In the genomic region with DNA sequence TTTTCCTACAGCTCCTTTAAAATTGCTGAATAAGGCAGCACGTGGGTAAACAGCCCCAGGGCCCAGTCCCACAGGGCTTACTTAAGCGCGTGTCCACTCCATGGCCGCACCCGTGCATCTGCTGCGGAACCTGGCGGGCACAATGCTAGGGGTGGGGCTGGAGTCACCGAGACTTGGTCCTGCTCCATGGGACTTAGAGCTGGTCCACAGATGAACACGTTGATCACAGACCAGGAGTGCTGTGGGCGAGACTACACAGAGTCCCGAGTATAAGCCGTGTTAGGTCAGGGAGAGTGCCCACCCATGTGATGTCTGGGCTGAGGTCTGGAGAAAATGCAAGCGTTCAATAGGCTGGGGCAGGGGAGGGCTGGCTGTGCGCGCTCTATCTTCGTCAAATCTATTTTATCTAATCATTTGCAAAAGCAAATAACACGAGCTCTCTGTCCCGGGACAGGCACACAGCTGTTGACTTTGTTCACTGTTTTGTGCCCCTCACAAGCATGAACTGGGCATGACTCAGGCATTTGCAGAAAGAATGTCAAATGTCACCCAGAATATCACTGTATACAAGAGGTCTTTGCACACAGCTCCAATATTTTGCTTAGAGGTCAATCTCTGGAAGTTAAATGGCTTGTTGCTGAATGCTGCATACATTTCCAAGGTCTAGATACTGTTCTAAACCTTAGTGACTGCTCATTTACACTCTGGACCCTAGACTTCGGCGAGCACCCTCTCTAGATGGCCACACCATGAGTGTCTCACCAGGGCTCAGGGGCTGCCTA, we compare ENCODE assay signal across 1 cellular context.
A peak's percentile ranks its signal among the peaks of the same experiment; 100 is the strongest.
TF ChIP-seq lines count a peak whose summit lies in the region.

No MANE protein-coding gene starts in this region.

TF ChIP-seq in HepG2, 621 proteins besides CTCF, POLR2A, EP300 and RAD21 (continued from another document):
- TF ChIP-seq, protein P1, sequence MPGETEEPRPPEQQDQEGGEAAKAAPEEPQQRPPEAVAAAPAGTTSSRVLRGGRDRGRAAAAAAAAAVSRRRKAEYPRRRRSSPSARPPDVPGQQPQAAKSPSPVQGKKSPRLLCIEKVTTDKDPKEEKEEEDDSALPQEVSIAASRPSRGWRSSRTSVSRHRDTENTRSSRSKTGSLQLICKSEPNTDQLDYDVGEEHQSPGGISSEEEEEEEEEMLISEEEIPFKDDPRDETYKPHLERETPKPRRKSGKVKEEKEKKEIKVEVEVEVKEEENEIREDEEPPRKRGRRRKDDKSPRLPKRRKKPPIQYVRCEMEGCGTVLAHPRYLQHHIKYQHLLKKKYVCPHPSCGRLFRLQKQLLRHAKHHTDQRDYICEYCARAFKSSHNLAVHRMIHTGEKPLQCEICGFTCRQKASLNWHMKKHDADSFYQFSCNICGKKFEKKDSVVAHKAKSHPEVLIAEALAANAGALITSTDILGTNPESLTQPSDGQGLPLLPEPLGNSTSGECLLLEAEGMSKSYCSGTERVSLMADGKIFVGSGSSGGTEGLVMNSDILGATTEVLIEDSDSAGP (CRISPR knock-in tag; IDR thresholded peaks at IDR 0.05; ENCODE audit: borderline replicate concordance): peak; percentile 71; the same call in 1 of the 2 replicates
- TF ChIP-seq ZNF329 (CRISPR knock-in tag; IDR thresholded peaks at IDR 0.05; ENCODE audit: low read depth) (no peak), ZNF382 (CRISPR knock-in tag; IDR thresholded peaks at IDR 0.05; ENCODE audit: borderline replicate concordance) (no peak), NR2F2 (IDR thresholded peaks at IDR 0.05; ENCODE audit: borderline replicate concordance, low read depth) (peak; percentile 64; the same call in 1 of the 2 replicates), ZNF607 (CRISPR knock-in tag; IDR thresholded peaks at IDR 0.05; ENCODE audit: borderline replicate concordance) (no peak), ZNF747 (CRISPR knock-in tag; IDR thresholded peaks at IDR 0.05; ENCODE audit: borderline replicate concordance) (no peak), SRF (IDR thresholded peaks at IDR 0.05; ENCODE audit: low read depth, low read length) (no peak), ZNF570 (CRISPR knock-in tag; IDR thresholded peaks at IDR 0.05; ENCODE audit: borderline replicate concordance) (no peak), ZNF124 (CRISPR knock-in tag; IDR thresholded peaks at IDR 0.05) (no peak), MBNL3 (CRISPR knock-in tag; conservative IDR thresholded peaks at IDR 0.05) (no peak), ISL2 (CRISPR knock-in tag; IDR thresholded peaks at IDR 0.05) (peak; percentile 71), ZMYM4 (CRISPR knock-in tag; IDR thresholded peaks at IDR 0.05) (no peak), ZNF557 (CRISPR knock-in tag; IDR thresholded peaks at IDR 0.05) (no peak), ZNF672 (CRISPR knock-in tag; IDR thresholded peaks at IDR 0.05) (no peak), KLF13 (CRISPR knock-in tag; IDR thresholded peaks at IDR 0.05) (no peak), ZNF282 (IDR thresholded peaks at IDR 0.05; ENCODE audit: partially characterized antibody) (no peak), ZNF20 (CRISPR knock-in tag; IDR thresholded peaks at IDR 0.05) (no peak), NFYC (CRISPR knock-in tag; IDR thresholded peaks at IDR 0.05) (peak; percentile 21; the same call in 1 of the 2 replicates), ZNF891 (CRISPR knock-in tag; IDR thresholded peaks at IDR 0.05) (0 out of 2 replicates have a peak, but pooled peaks have one; percentile 25), ATF7 (IDR thresholded peaks at IDR 0.05) (no peak), ATF7 (CRISPR knock-in tag; IDR thresholded peaks at IDR 0.05) (no peak), TBL1XR1 (IDR thresholded peaks at IDR 0.05; ENCODE audit: borderline replicate concordance, low read length, partially characterized antibody) (no peak), ERF (CRISPR knock-in tag; IDR thresholded peaks at IDR 0.05) (0 out of 2 replicates have a peak, but pooled peaks have one; percentile 35), SKI (IDR thresholded peaks at IDR 0.05; ENCODE audit: partially characterized antibody) (no peak), ZSCAN29 (CRISPR knock-in tag; conservative IDR thresholded peaks at IDR 0.05) (0 out of 2 replicates have a peak, but pooled peaks have one; percentile 37), AGO2 (optimal IDR thresholded peaks at IDR 0.05; ENCODE audit: low read depth, low read length) (no peak), ZNF772 (CRISPR knock-in tag; IDR thresholded peaks at IDR 0.05) (no peak), TCF7 (IDR thresholded peaks at IDR 0.05; ENCODE audit: low read depth) (peak; percentile 52; the same call in 1 of the 2 replicates), PHF21A (CRISPR knock-in tag; IDR thresholded peaks at IDR 0.05) (peak; percentile 100), CHCHD3 (CRISPR knock-in tag; IDR thresholded peaks at IDR 0.05) (no peak)
- TF ChIP-seq, protein P2, sequence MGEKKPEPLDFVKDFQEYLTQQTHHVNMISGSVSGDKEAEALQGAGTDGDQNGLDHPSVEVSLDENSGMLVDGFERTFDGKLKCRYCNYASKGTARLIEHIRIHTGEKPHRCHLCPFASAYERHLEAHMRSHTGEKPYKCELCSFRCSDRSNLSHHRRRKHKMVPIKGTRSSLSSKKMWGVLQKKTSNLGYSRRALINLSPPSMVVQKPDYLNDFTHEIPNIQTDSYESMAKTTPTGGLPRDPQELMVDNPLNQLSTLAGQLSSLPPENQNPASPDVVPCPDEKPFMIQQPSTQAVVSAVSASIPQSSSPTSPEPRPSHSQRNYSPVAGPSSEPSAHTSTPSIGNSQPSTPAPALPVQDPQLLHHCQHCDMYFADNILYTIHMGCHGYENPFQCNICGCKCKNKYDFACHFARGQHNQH (CRISPR knock-in tag; IDR thresholded peaks at IDR 0.05): peak; percentile 86; the same call in 1 of the 2 replicates
- TF ChIP-seq, protein P3, sequence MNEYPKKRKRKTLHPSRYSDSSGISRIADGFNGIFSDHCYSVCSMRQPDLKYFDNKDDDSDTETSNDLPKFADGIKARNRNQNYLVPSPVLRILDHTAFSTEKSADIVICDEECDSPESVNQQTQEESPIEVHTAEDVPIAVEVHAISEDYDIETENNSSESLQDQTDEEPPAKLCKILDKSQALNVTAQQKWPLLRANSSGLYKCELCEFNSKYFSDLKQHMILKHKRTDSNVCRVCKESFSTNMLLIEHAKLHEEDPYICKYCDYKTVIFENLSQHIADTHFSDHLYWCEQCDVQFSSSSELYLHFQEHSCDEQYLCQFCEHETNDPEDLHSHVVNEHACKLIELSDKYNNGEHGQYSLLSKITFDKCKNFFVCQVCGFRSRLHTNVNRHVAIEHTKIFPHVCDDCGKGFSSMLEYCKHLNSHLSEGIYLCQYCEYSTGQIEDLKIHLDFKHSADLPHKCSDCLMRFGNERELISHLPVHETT (CRISPR knock-in tag; conservative IDR thresholded peaks at IDR 0.05): 0 out of 2 replicates have a peak, but pooled peaks have one; percentile 33
- TF ChIP-seq, protein P4, sequence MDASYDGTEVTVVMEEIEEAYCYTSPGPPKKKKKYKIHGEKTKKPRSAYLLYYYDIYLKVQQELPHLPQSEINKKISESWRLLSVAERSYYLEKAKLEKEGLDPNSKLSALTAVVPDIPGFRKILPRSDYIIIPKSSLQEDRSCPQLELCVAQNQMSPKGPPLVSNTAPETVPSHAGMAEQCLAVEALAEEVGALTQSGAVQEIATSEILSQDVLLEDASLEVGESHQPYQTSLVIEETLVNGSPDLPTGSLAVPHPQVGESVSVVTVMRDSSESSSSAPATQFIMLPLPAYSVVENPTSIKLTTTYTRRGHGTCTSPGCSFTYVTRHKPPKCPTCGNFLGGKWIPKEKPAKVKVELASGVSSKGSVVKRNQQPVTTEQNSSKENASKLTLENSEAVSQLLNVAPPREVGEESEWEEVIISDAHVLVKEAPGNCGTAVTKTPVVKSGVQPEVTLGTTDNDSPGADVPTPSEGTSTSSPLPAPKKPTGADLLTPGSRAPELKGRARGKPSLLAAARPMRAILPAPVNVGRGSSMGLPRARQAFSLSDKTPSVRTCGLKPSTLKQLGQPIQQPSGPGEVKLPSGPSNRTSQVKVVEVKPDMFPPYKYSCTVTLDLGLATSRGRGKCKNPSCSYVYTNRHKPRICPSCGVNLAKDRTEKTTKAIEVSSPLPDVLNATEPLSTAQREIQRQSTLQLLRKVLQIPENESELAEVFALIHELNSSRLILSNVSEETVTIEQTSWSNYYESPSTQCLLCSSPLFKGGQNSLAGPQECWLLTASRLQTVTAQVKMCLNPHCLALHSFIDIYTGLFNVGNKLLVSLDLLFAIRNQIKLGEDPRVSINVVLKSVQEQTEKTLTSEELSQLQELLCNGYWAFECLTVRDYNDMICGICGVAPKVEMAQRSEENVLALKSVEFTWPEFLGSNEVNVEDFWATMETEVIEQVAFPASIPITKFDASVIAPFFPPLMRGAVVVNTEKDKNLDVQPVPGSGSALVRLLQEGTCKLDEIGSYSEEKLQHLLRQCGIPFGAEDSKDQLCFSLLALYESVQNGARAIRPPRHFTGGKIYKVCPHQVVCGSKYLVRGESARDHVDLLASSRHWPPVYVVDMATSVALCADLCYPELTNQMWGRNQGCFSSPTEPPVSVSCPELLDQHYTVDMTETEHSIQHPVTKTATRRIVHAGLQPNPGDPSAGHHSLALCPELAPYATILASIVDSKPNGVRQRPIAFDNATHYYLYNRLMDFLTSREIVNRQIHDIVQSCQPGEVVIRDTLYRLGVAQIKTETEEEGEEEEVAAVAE (CRISPR knock-in tag; IDR thresholded peaks at IDR 0.05; ENCODE audit: borderline replicate concordance): no peak
- TF ChIP-seq, protein P5, sequence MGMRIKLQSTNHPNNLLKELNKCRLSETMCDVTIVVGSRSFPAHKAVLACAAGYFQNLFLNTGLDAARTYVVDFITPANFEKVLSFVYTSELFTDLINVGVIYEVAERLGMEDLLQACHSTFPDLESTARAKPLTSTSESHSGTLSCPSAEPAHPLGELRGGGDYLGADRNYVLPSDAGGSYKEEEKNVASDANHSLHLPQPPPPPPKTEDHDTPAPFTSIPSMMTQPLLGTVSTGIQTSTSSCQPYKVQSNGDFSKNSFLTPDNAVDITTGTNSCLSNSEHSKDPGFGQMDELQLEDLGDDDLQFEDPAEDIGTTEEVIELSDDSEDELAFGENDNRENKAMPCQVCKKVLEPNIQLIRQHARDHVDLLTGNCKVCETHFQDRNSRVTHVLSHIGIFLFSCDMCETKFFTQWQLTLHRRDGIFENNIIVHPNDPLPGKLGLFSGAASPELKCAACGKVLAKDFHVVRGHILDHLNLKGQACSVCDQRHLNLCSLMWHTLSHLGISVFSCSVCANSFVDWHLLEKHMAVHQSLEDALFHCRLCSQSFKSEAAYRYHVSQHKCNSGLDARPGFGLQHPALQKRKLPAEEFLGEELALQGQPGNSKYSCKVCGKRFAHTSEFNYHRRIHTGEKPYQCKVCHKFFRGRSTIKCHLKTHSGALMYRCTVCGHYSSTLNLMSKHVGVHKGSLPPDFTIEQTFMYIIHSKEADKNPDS (CRISPR knock-in tag; IDR thresholded peaks at IDR 0.05): no peak
- TF ChIP-seq, protein P6, sequence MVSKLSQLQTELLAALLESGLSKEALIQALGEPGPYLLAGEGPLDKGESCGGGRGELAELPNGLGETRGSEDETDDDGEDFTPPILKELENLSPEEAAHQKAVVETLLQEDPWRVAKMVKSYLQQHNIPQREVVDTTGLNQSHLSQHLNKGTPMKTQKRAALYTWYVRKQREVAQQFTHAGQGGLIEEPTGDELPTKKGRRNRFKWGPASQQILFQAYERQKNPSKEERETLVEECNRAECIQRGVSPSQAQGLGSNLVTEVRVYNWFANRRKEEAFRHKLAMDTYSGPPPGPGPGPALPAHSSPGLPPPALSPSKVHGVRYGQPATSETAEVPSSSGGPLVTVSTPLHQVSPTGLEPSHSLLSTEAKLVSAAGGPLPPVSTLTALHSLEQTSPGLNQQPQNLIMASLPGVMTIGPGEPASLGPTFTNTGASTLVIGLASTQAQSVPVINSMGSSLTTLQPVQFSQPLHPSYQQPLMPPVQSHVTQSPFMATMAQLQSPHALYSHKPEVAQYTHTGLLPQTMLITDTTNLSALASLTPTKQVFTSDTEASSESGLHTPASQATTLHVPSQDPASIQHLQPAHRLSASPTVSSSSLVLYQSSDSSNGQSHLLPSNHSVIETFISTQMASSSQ (IDR thresholded peaks at IDR 0.05; ENCODE audit: low read depth): no peak
- TF ChIP-seq, protein P6 (CRISPR knock-in tag; IDR thresholded peaks at IDR 0.05; ENCODE audit: borderline replicate concordance): peak; percentile 64; the same call in 1 of the 2 replicates
